20 cellular contexts compared by ENCODE assay signal in genomic region chr11:12290477-12290922, GRCh38.
DNase-seq lines count a peak whose midpoint lies in the region; ATAC-seq and TF ChIP-seq lines count a peak whose summit lies in the region.
"Had no signal": no experiment of that assay in that cellular context is flagged by ENCODE, and none has a peak within 500 bp of the region (broad histone marks: within the 10 kb centered on the region; RNA-seq: fewer than 3 reads in every experiment).

No MANE protein-coding gene starts in this region.

- POLR2A ChIA-PET in activated naive CD8-positive, alpha-beta T cell treated with anti-CD3 and anti-CD28 coated beads, Interleukin-2, amount 10 ng/mL, durations not matched to agents 7 days and 5 days (lab: Charles Lee), result no interaction called here
- POLR2A ChIA-PET in HEK293T (lab: Yijun Ruan, JAX), result no interaction called here

- H3K9me3 ChIP-seq in stomach, result no peaks in the 10 kb centered on the region

- intact Hi-C loops in stomach (cut with DNase I; ENCODE audit: low total_unique reads), result no loop called here

- no peaks in the 10 kb centered on the region for H3K27me3 ChIP-seq in stomach

- H3K4me3 Mint-ChIP-seq in activated naive CD8-positive, alpha-beta T cell treated with anti-CD3 and anti-CD28 coated beads, Interleukin-2, amount 10 ng/mL, durations not matched to agents 7 days and 5 days, result no peak overlapping the region
- no peak overlapping the region for H3K4me3 Mint-ChIP-seq in activated naive CD8-positive, alpha-beta T cell treated with anti-CD3 and anti-CD28 coated beads for 36 hours
- H3K4me3 Mint-ChIP-seq in effector memory CD8-positive, alpha-beta T cell, result no peak overlapping the region
- H3K4me3 Mint-ChIP-seq: CD8-positive, alpha-beta T cell; neural crest cell had no signal

- no peak for TF ChIP-seq POLR2A in stomach (IDR thresholded peaks at IDR 0.05)

- H3K27ac ChIP-seq in stomach, result no peak overlapping the region
- H3K27ac ChIP-seq: RWPE1 had no signal

- peaks cover 13 to 37% (median 25%) of the 10 kb centered on the region in 4 donors for H3K4me1 ChIP-seq in stomach

- no peak for DNase-seq in activated naive CD8-positive, alpha-beta T cell treated with anti-CD3 and anti-CD28 coated beads, Interleukin-2, amount 10 ng/mL, durations not matched to agents 7 days and 5 days
- no peak for DNase-seq in activated naive CD8-positive, alpha-beta T cell treated with anti-CD3 and anti-CD28 coated beads for 36 hours
- DNase-seq in HEK293T (ENCODE audit: extremely low spot score) (peak; percentile 1), stomach (peak; percentile 15), COLO668 (lab: John Stamatoyannopoulos, UW; ENCODE audit: unreplicated experiment) (no peak), RPMI8226 (no peak)
- no peak for DNase-seq in effector memory CD8-positive, alpha-beta T cell
- DNase-seq: activated CD4-positive, alpha-beta T cell treated with anti-CD3 and anti-CD28 coated beads for 4 hours; activated naive CD4-positive, alpha-beta T cell treated with anti-CD3 and anti-CD28 coated beads, Interleukin-2, amount 50 U/mL, for 16 hours; cortex of kidney; NCI-H1436 treated with DMSO at 0.1 percent for 48 hours; NCI-H69; small intestine; stimulated activated naive CD8-positive, alpha-beta T cell treated with anti-CD3 and anti-CD28 coated beads, Interleukin-15, Interleukin-2, amounts not matched to agents 100 U/mL and 50 U/mL, for 24 hours; trophoblast cell had no signal

- WGBS in stomach, 5 donors, result 86 to 95% (median 92%) methylated on average over 14 of the region's 14 CpGs

- ATAC-seq in activated naive CD8-positive, alpha-beta T cell treated with anti-CD3 and anti-CD28 coated beads, Interleukin-2, amount 10 ng/mL, durations not matched to agents 7 days and 5 days (ENCODE audit: low read depth), result no peak
- no peak for ATAC-seq in effector memory CD8-positive, alpha-beta T cell (replicated peaks)
- no peak for ATAC-seq in HG03565 (IDR thresholded peaks at IDR 0.05; ENCODE audit: unreplicated experiment)
- ATAC-seq: CD8-positive, alpha-beta T cell; HepG2; stimulated activated naive CD8-positive, alpha-beta T cell treated with anti-CD3 and anti-CD28 coated beads, Interleukin-15, Interleukin-2, amounts not matched to agents 100 U/mL and 50 U/mL, for 24 hours had no signal

- CTCF ChIA-PET in HEK293T (lab: Yijun Ruan, JAX), result interaction anchor here (1.2 kb wide), 1 partner anchor 40 kb away, joined by 3 read pairs; no protein-coding TSS in a partner anchor

- H3K27ac Mint-ChIP-seq in activated naive CD8-positive, alpha-beta T cell treated with anti-CD3 and anti-CD28 coated beads, Interleukin-2, amount 10 ng/mL, durations not matched to agents 7 days and 5 days, result peak overlapping the region; percentile 43
- H3K27ac Mint-ChIP-seq in activated naive CD8-positive, alpha-beta T cell treated with anti-CD3 and anti-CD28 coated beads for 36 hours, result no peak overlapping the region
- H3K27ac Mint-ChIP-seq in effector memory CD8-positive, alpha-beta T cell, result peak overlapping the region; percentile 54 to 85
- H3K27ac Mint-ChIP-seq: CD8-positive, alpha-beta T cell had no signal

- H3K27me3 Mint-ChIP-seq in activated naive CD8-positive, alpha-beta T cell treated with anti-CD3 and anti-CD28 coated beads, Interleukin-2, amount 10 ng/mL, durations not matched to agents 7 days and 5 days, result no peaks in the 10 kb centered on the region
- H3K27me3 Mint-ChIP-seq in activated naive CD8-positive, alpha-beta T cell treated with anti-CD3 and anti-CD28 coated beads for 36 hours, result no peaks in the 10 kb centered on the region
- H3K27me3 Mint-ChIP-seq in effector memory CD8-positive, alpha-beta T cell, result no peaks in the 10 kb centered on the region

- peaks cover 16% of the 10 kb centered on the region for H3K4me1 Mint-ChIP-seq in activated naive CD8-positive, alpha-beta T cell treated with anti-CD3 and anti-CD28 coated beads, Interleukin-2, amount 10 ng/mL, durations not matched to agents 7 days and 5 days
- H3K4me1 Mint-ChIP-seq in activated naive CD8-positive, alpha-beta T cell treated with anti-CD3 and anti-CD28 coated beads for 36 hours, result peaks cover 2% of the 10 kb centered on the region
- H3K4me1 Mint-ChIP-seq in effector memory CD8-positive, alpha-beta T cell (ENCODE audit: low read depth in 2 of 2), result peaks cover 9 to 12% of the 10 kb centered on the region in 2 donors

- no peaks in the 10 kb centered on the region for H3K36me3 Mint-ChIP-seq in activated naive CD8-positive, alpha-beta T cell treated with anti-CD3 and anti-CD28 coated beads, Interleukin-2, amount 10 ng/mL, durations not matched to agents 7 days and 5 days
- H3K36me3 Mint-ChIP-seq in activated naive CD8-positive, alpha-beta T cell treated with anti-CD3 and anti-CD28 coated beads for 36 hours, result no peaks in the 10 kb centered on the region
- peaks cover 3% of the 10 kb centered on the region for H3K36me3 Mint-ChIP-seq in effector memory CD8-positive, alpha-beta T cell (ENCODE audit: insufficient read depth)
- H3K36me3 Mint-ChIP-seq: CD8-positive, alpha-beta T cell had no signal

- no peak overlapping the region for H3K4me3 ChIP-seq in stomach

- H3K9me3 Mint-ChIP-seq in activated naive CD8-positive, alpha-beta T cell treated with anti-CD3 and anti-CD28 coated beads, Interleukin-2, amount 10 ng/mL, durations not matched to agents 7 days and 5 days, result no peaks in the 10 kb centered on the region
- H3K9me3 Mint-ChIP-seq in activated naive CD8-positive, alpha-beta T cell treated with anti-CD3 and anti-CD28 coated beads for 36 hours, result no peaks in the 10 kb centered on the region
- H3K9me3 Mint-ChIP-seq in effector memory CD8-positive, alpha-beta T cell, result no peaks in the 10 kb centered on the region
- H3K9me3 Mint-ChIP-seq: CD8-positive, alpha-beta T cell had no signal

- TF ChIP-seq CTCF in stomach (IDR thresholded peaks at IDR 0.05), result no peak

- H3K36me3 ChIP-seq in stomach, result peaks cover 0 to 10% (median 0%) of the 10 kb centered on the region in 4 donors

- no peak for TF ChIP-seq EP300 in stomach (IDR thresholded peaks at IDR 0.05)

TF ChIP-seq in HEK293T, 16 proteins besides CTCF, POLR2A, EP300 and RAD21:
- TF ChIP-seq PKNOX1 (IDR thresholded peaks at IDR 0.05) (no peak), CTBP1 (IDR thresholded peaks at IDR 0.05; ENCODE audit: borderline replicate concordance) (no peak), ARNT (IDR thresholded peaks at IDR 0.05) (no peak), LEF1 (IDR thresholded peaks at IDR 0.05; ENCODE audit: borderline replicate concordance) (no peak), ZNF384 (IDR thresholded peaks at IDR 0.05) (no peak), FOXA1 (IDR thresholded peaks at IDR 0.05) (no peak), SUZ12 (IDR thresholded peaks at IDR 0.05) (no peak), FOXK2 (IDR thresholded peaks at IDR 0.05) (no peak), NFRKB (IDR thresholded peaks at IDR 0.05) (no peak)

Comparison
In these comparisons a context has a peak if more than half of its experiments do, and no peak if none do; other contexts are left out.
1. DNase-seq: peak in HEK293T (single experiment) and stomach (single experiment); none in activated naive CD8-positive, alpha-beta T cell treated with anti-CD3 and anti-CD28 coated beads, Interleukin-2, amount 10 ng/mL, durations not matched to agents 7 days and 5 days (single experiment), activated naive CD8-positive, alpha-beta T cell treated with anti-CD3 and anti-CD28 coated beads for 36 hours (single experiment), effector memory CD8-positive, alpha-beta T cell (0 of 3), COLO668 (single experiment) and RPMI8226 (single experiment).